In the genomic region with DNA sequence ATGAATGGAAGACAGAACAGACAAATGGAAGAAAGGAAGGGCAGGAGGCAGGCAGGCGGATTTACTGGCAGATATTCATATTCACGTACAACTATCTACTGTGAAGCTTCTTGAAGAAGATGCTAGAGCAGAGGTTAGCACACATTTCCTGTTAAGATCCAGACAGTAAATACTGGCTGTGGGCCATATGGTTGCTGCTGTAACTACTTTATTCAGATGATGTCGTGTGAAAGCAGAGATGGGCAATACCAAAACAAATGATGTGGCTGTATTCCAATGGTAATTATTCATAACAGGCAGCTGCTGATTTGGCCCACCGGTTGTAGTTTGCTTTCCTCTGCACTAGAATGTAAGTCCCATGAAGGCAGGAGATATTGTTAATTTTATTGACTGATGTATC, we compare ENCODE assay signal across 30 cellular contexts.
DNase-seq lines count a peak whose midpoint lies in the region; ATAC-seq and TF ChIP-seq lines count a peak whose summit lies in the region.
"Had no signal": no experiment of that assay in that cellular context is flagged by ENCODE, and none has a peak within 500 bp of the region (broad histone marks: within the 10 kb centered on the region; RNA-seq: fewer than 3 reads in every experiment).

No MANE protein-coding gene starts in this region.

- no peak overlapping the region for H3K4ac ChIP-seq in H9 (ENCODE audit: low read depth, low read length)

- no peak for DNase-seq in stimulated activated naive CD8-positive, alpha-beta T cell treated with anti-CD3 and anti-CD28 coated beads, Interleukin-15, amount 100 ng/mL, for 72 hours
- no peak for DNase-seq in stimulated activated naive CD8-positive, alpha-beta T cell treated with anti-CD3 and anti-CD28 coated beads, Interleukin-15, Interleukin-2, amounts not matched to agents 100 U/mL and 50 U/mL, for 24 hours
- DNase-seq in NCI-H69 (lab: John Stamatoyannopoulos, UW) (peak; percentile 43), fibroblast of lung (ENCODE audit: low read depth in 2 of 2) (peak; percentile 9 to 25), H9 (no peak), HuH-7.5 (ENCODE audit: low spot score) (no peak), posterior cingulate gyrus (no peak)
- no peak for DNase-seq in activated CD8-positive, alpha-beta memory T cell treated with anti-CD3 and anti-CD28 coated beads, Interleukin-2, amount 10 ng/mL, durations not matched to agents 7 days and 5 days
- DNase-seq: ACHN; activated CD4-positive, alpha-beta T cell treated with anti-CD3 and anti-CD28 coated beads for 1 hour; activated CD8-positive, alpha-beta T cell treated with anti-CD3 and anti-CD28 coated beads, Interleukin-2, amount 10 ng/mL, durations not matched to agents 7 days and 5 days; activated effector memory CD4-positive, alpha-beta T cell treated with anti-CD3 and anti-CD28 coated beads, Interleukin-2, amount 50 U/mL, for 16 hours; activated naive CD8-positive, alpha-beta T cell treated with anti-CD3 and anti-CD28 coated beads, Interleukin-2, amount 10 ng/mL, durations not matched to agents 7 days and 5 days; activated T-cell treated with anti-CD3 and anti-CD28 coated beads for 4 hours; DND-41; gastrocnemius medialis; left colon; MM.1S; NCI-H2081 treated with DMSO at 0.1 percent for 48 hours; NCI-H446 treated with DMSO at 0.1 percent for 48 hours; PC-3; right cardiac atrium; stimulated activated CD4-positive, alpha-beta T cell treated with anti-CD3 and anti-CD28 coated beads, Interleukin-2, amount 100 ng/mL, for 48 hours; T-helper 17 cell; trophoblast cell had no signal

- H3K27ac Mint-ChIP-seq in stimulated activated naive CD8-positive, alpha-beta T cell treated with anti-CD3 and anti-CD28 coated beads, Interleukin-15, amount 100 ng/mL, for 72 hours, result peak overlapping the region; percentile 72 to 92
- no peak overlapping the region for H3K27ac Mint-ChIP-seq in H9
- H3K27ac Mint-ChIP-seq in activated CD8-positive, alpha-beta memory T cell treated with anti-CD3 and anti-CD28 coated beads, Interleukin-2, amount 10 ng/mL, durations not matched to agents 7 days and 5 days, result no peak overlapping the region
- H3K27ac Mint-ChIP-seq: activated CD8-positive, alpha-beta T cell treated with anti-CD3 and anti-CD28 coated beads, Interleukin-2, amount 10 ng/mL, durations not matched to agents 7 days and 5 days; activated naive CD8-positive, alpha-beta T cell treated with anti-CD3 and anti-CD28 coated beads, Interleukin-2, amount 10 ng/mL, durations not matched to agents 7 days and 5 days; memory B cell; neural progenitor cell; T-helper 17 cell had no signal

- H3T11ph ChIP-seq in H9 (ENCODE audit: low read length), result no peak overlapping the region

- no peak overlapping the region for H4K91ac ChIP-seq in H9 (ENCODE audit: insufficient read length, low read depth, low read length)

- no peak overlapping the region for H3K18ac ChIP-seq in H9 (ENCODE audit: insufficient read length, low read depth, low read length)

- H2BK15ac ChIP-seq in H9 (ENCODE audit: low read depth, low read length), result no peak overlapping the region

- no peaks in the 10 kb centered on the region for H3K9me3 ChIP-seq in fibroblast of lung (ENCODE audit: control insufficient read depth, insufficient read depth, low read depth, low read length)
- H3K9me3 ChIP-seq in H9 (ENCODE audit: control insufficient read depth, low read depth, low read length), result no peaks in the 10 kb centered on the region
- H3K9me3 ChIP-seq: BLaER1 treated with 17β-estradiol and CSF1 and Interleukin-3, amounts not matched to agents 10 nM and 100 nM; gastrocnemius medialis had no signal

- TF ChIP-seq CTCF in fibroblast of lung (conservative IDR thresholded peaks at IDR 0.05 in 1 of 2, IDR thresholded peaks at IDR 0.05 in 1 of 2; ENCODE audit: low read depth in 1 of 2, low read length in 2 of 2), result no peak
- TF ChIP-seq CTCF in H9 (conservative IDR thresholded peaks at IDR 0.05), result no peak

- H3K56ac ChIP-seq in H9 (ENCODE audit: insufficient read length, low read depth, low read length), result no peak overlapping the region

- no peaks in the 10 kb centered on the region for H3K4me1 ChIP-seq in fibroblast of lung (ENCODE audit: control insufficient read depth, extremely low read depth, insufficient read depth, low read length)
- no peaks in the 10 kb centered on the region for H3K4me1 ChIP-seq in H9 (ENCODE audit: insufficient read depth, low read length)
- H3K4me1 ChIP-seq: BLaER1 treated with 17β-estradiol and CSF1 and Interleukin-3, amounts not matched to agents 10 nM and 100 nM; gastrocnemius medialis; neural progenitor cell had no signal

- no peak overlapping the region for H2BK20ac ChIP-seq in H9 (ENCODE audit: low read depth, low read length, poor library complexity, severe bottlenecking)

- H2AK5ac ChIP-seq in H9 (ENCODE audit: insufficient read length, low read length), result no peak overlapping the region

- no peak overlapping the region for H3K4me3 Mint-ChIP-seq in stimulated activated naive CD8-positive, alpha-beta T cell treated with anti-CD3 and anti-CD28 coated beads, Interleukin-15, amount 100 ng/mL, for 72 hours
- H3K4me3 Mint-ChIP-seq in H9, result no peak overlapping the region
- no peak overlapping the region for H3K4me3 Mint-ChIP-seq in activated CD8-positive, alpha-beta memory T cell treated with anti-CD3 and anti-CD28 coated beads, Interleukin-2, amount 10 ng/mL, durations not matched to agents 7 days and 5 days
- H3K4me3 Mint-ChIP-seq: activated CD8-positive, alpha-beta T cell treated with anti-CD3 and anti-CD28 coated beads, Interleukin-2, amount 10 ng/mL, durations not matched to agents 7 days and 5 days; activated naive CD8-positive, alpha-beta T cell treated with anti-CD3 and anti-CD28 coated beads, Interleukin-2, amount 10 ng/mL, durations not matched to agents 7 days and 5 days; memory B cell; neural progenitor cell; T-helper 17 cell had no signal

- H4K20me1 ChIP-seq in fibroblast of lung (ENCODE audit: control insufficient read depth, extremely low read depth, insufficient read depth, low read length) (no peaks in the 10 kb centered on the region), H9 (ENCODE audit: control insufficient read depth, insufficient read depth, insufficient read length) (no peaks in the 10 kb centered on the region)
- H4K20me1 ChIP-seq: BLaER1 treated with 17β-estradiol and CSF1 and Interleukin-3, amounts not matched to agents 10 nM and 100 nM had no signal

- H3K79me2 ChIP-seq in fibroblast of lung (ENCODE audit: control insufficient read depth, insufficient read depth, low read length) (no peaks in the 10 kb centered on the region), H9 (ENCODE audit: insufficient read depth, low read length) (no peaks in the 10 kb centered on the region)

- no peak for ATAC-seq in stimulated activated naive CD8-positive, alpha-beta T cell treated with anti-CD3 and anti-CD28 coated beads, Interleukin-15, amount 100 ng/mL, for 72 hours
- no peak for ATAC-seq in stimulated activated naive CD8-positive, alpha-beta T cell treated with anti-CD3 and anti-CD28 coated beads, Interleukin-15, Interleukin-2, amounts not matched to agents 100 U/mL and 50 U/mL, for 24 hours
- ATAC-seq in activated CD8-positive, alpha-beta memory T cell treated with anti-CD3 and anti-CD28 coated beads, Interleukin-2, amount 10 ng/mL, durations not matched to agents 7 days and 5 days, result no peak
- ATAC-seq: activated CD8-positive, alpha-beta T cell treated with anti-CD3 and anti-CD28 coated beads, Interleukin-2, amount 10 ng/mL, durations not matched to agents 7 days and 5 days; gastrocnemius medialis; left colon; PC-3; right cardiac atrium; Right ventricle myocardium inferior; SK-N-SH treated with all-trans-retinoic acid at 6 μM for 48 hours; T-helper 17 cell had no signal

- H3K27ac ChIP-seq in fibroblast of lung (ENCODE audit: insufficient read depth, low read length), result no peak overlapping the region
- H3K27ac ChIP-seq in H9 (ENCODE audit: insufficient read length, low read depth, low read length), result no peak overlapping the region
- H3K27ac ChIP-seq: BLaER1 treated with 17β-estradiol and CSF1 and Interleukin-3, amounts not matched to agents 10 nM and 100 nM; neural progenitor cell had no signal

- H2AFZ ChIP-seq in fibroblast of lung (ENCODE audit: low read length) (no peak overlapping the region), H9 (ENCODE audit: low read length) (no peak overlapping the region)
- H2AFZ ChIP-seq: neural progenitor cell had no signal

- H3K36me3 ChIP-seq in fibroblast of lung (ENCODE audit: control insufficient read depth, insufficient read depth, low read length), result peaks cover 5% of the 10 kb centered on the region
- H3K36me3 ChIP-seq: neural progenitor cell had no signal

- H3K27me3 Mint-ChIP-seq in stimulated activated naive CD8-positive, alpha-beta T cell treated with anti-CD3 and anti-CD28 coated beads, Interleukin-15, amount 100 ng/mL, for 72 hours, result no peaks in the 10 kb centered on the region
- H3K27me3 Mint-ChIP-seq in H9 (ENCODE audit: low read depth), result no peaks in the 10 kb centered on the region
- H3K27me3 Mint-ChIP-seq in activated CD8-positive, alpha-beta memory T cell treated with anti-CD3 and anti-CD28 coated beads, Interleukin-2, amount 10 ng/mL, durations not matched to agents 7 days and 5 days, result no peaks in the 10 kb centered on the region
- H3K27me3 Mint-ChIP-seq: activated naive CD8-positive, alpha-beta T cell treated with anti-CD3 and anti-CD28 coated beads, Interleukin-2, amount 10 ng/mL, durations not matched to agents 7 days and 5 days; T-helper 17 cell had no signal

- H3K27me3 ChIP-seq in fibroblast of lung (ENCODE audit: control insufficient read depth, insufficient read depth, low read length) (no peaks in the 10 kb centered on the region), H9 (ENCODE audit: insufficient read depth, low read length) (no peaks in the 10 kb centered on the region)
- H3K27me3 ChIP-seq: BLaER1 treated with 17β-estradiol and CSF1 and Interleukin-3, amounts not matched to agents 10 nM and 100 nM; gastrocnemius medialis; neural progenitor cell had no signal

- CTCF ChIA-PET in activated CD8-positive, alpha-beta memory T cell treated with anti-CD3 and anti-CD28 coated beads, Interleukin-2, amount 10 ng/mL, durations not matched to agents 7 days and 5 days (lab: Charles Lee), result no interaction called here

- no peaks in the 10 kb centered on the region for H3K36me3 Mint-ChIP-seq in H9 (ENCODE audit: insufficient read depth in 1 of 3, low read depth in 3 of 3)
- H3K36me3 Mint-ChIP-seq in activated CD8-positive, alpha-beta memory T cell treated with anti-CD3 and anti-CD28 coated beads, Interleukin-2, amount 10 ng/mL, durations not matched to agents 7 days and 5 days, result peaks cover 9% of the 10 kb centered on the region

- no peaks in the 10 kb centered on the region for H3K9me3 Mint-ChIP-seq in stimulated activated naive CD8-positive, alpha-beta T cell treated with anti-CD3 and anti-CD28 coated beads, Interleukin-15, amount 100 ng/mL, for 72 hours
- H3K9me3 Mint-ChIP-seq in H9, result no peaks in the 10 kb centered on the region
- no peaks in the 10 kb centered on the region for H3K9me3 Mint-ChIP-seq in activated CD8-positive, alpha-beta memory T cell treated with anti-CD3 and anti-CD28 coated beads, Interleukin-2, amount 10 ng/mL, durations not matched to agents 7 days and 5 days (ENCODE audit: low read depth)
- H3K9me3 Mint-ChIP-seq: activated naive CD8-positive, alpha-beta T cell treated with anti-CD3 and anti-CD28 coated beads, Interleukin-2, amount 10 ng/mL, durations not matched to agents 7 days and 5 days; neural progenitor cell had no signal

- H3K4me2 ChIP-seq in fibroblast of lung (ENCODE audit: extremely low read depth, insufficient read depth, low read length), result no peak overlapping the region
- no peak overlapping the region for H3K4me2 ChIP-seq in H9 (ENCODE audit: insufficient read depth, insufficient read length, low read length)
- H3K4me2 ChIP-seq: BLaER1 treated with 17β-estradiol and CSF1 and Interleukin-3, amounts not matched to agents 10 nM and 100 nM; neural progenitor cell had no signal

- no CpG with 5 or more reads among the region's 4 CpGs for WGBS in H9 (ENCODE audit: extremely low coverage, insufficient read length, low lambda C conversion rate)

- H4K5ac ChIP-seq in H9 (ENCODE audit: insufficient read length, low read depth, low read length), result no peak overlapping the region

- no peaks in the 10 kb centered on the region for H3K79me1 ChIP-seq in H9 (ENCODE audit: insufficient read depth, low read depth, low read length, poor library complexity, severe bottlenecking)

- no peak overlapping the region for H2BK12ac ChIP-seq in H9 (ENCODE audit: insufficient read length, low read depth, low read length)

- no peaks in the 10 kb centered on the region for H3K4me1 Mint-ChIP-seq in stimulated activated naive CD8-positive, alpha-beta T cell treated with anti-CD3 and anti-CD28 coated beads, Interleukin-15, amount 100 ng/mL, for 72 hours
- no peaks in the 10 kb centered on the region for H3K4me1 Mint-ChIP-seq in H9
- no peaks in the 10 kb centered on the region for H3K4me1 Mint-ChIP-seq in activated CD8-positive, alpha-beta memory T cell treated with anti-CD3 and anti-CD28 coated beads, Interleukin-2, amount 10 ng/mL, durations not matched to agents 7 days and 5 days
- H3K4me1 Mint-ChIP-seq: activated naive CD8-positive, alpha-beta T cell treated with anti-CD3 and anti-CD28 coated beads, Interleukin-2, amount 10 ng/mL, durations not matched to agents 7 days and 5 days; memory B cell; neural progenitor cell had no signal

- no peak overlapping the region for H2BK120ac ChIP-seq in H9 (ENCODE audit: low read depth, low read length, poor library complexity, severe bottlenecking)

- no peaks in the 10 kb centered on the region for H3K23me2 ChIP-seq in H9 (ENCODE audit: insufficient read length, low read depth, low read length, poor library complexity, severe bottlenecking)

- no peak overlapping the region for H3K23ac ChIP-seq in H9 (ENCODE audit: insufficient read length, low read depth, low read length)

- no peak overlapping the region for H2BK5ac ChIP-seq in H9 (ENCODE audit: insufficient read length, low read length)

- H4K8ac ChIP-seq in H9 (replicated peaks; ENCODE audit: insufficient read length, low read depth, low read length), result no peak overlapping the region

- no peak overlapping the region for H3K14ac ChIP-seq in H9 (ENCODE audit: insufficient read depth, low read length)

- H3K9ac ChIP-seq in fibroblast of lung (ENCODE audit: insufficient read depth, low read length), result no peak overlapping the region
- H3K9ac ChIP-seq in H9 (ENCODE audit: extremely low read depth, insufficient read length, low read length), result no peak overlapping the region
- H3K9ac ChIP-seq: BLaER1 treated with 17β-estradiol and CSF1 and Interleukin-3, amounts not matched to agents 10 nM and 100 nM; neural progenitor cell had no signal

- intact Hi-C loops in posterior cingulate gyrus (cut with DNase I), result no loop called here

- no peak overlapping the region for H3K4me3 ChIP-seq in fibroblast of lung (replicated peaks in 1 of 4; ENCODE audit: control extremely low read depth in 1 of 4, insufficient read depth in 1 of 4, low read depth in 3 of 4, low read length in 4 of 4)
- H3K4me3 ChIP-seq: BLaER1 treated with 17β-estradiol and CSF1 and Interleukin-3, amounts not matched to agents 10 nM and 100 nM; gastrocnemius medialis; neural progenitor cell had no signal

Comparison
In these comparisons a context has a peak if more than half of its experiments do, and no peak if none do; other contexts are left out.
1. DNase-seq: peak in NCI-H69 (single experiment) and fibroblast of lung (2 of 2); none in stimulated activated naive CD8-positive, alpha-beta T cell treated with anti-CD3 and anti-CD28 coated beads, Interleukin-15, amount 100 ng/mL, for 72 hours (0 of 2), stimulated activated naive CD8-positive, alpha-beta T cell treated with anti-CD3 and anti-CD28 coated beads, Interleukin-15, Interleukin-2, amounts not matched to agents 100 U/mL and 50 U/mL, for 24 hours (single experiment), H9 (single experiment), HuH-7.5 (single experiment), activated CD8-positive, alpha-beta memory T cell treated with anti-CD3 and anti-CD28 coated beads, Interleukin-2, amount 10 ng/mL, durations not matched to agents 7 days and 5 days (single experiment) and posterior cingulate gyrus (0 of 10).
2. H3K27ac Mint-ChIP-seq: peak in stimulated activated naive CD8-positive, alpha-beta T cell treated with anti-CD3 and anti-CD28 coated beads, Interleukin-15, amount 100 ng/mL, for 72 hours (2 of 2); none in H9 (0 of 3) and activated CD8-positive, alpha-beta memory T cell treated with anti-CD3 and anti-CD28 coated beads, Interleukin-2, amount 10 ng/mL, durations not matched to agents 7 days and 5 days (single experiment).